8 cellular contexts compared by ENCODE assay signal in genomic region chr11:118353084-118353710, GRCh38. TPM values are rescaled to one million over a fixed set of nuclear protein-coding genes. Genes with fewer than 3 reads are reported as not detected.
DNase-seq lines count a peak whose midpoint lies in the region; ATAC-seq lines count a peak whose summit lies in the region.

No MANE protein-coding gene starts in this region.

- H3K27ac Mint-ChIP-seq in activated CD8-positive, alpha-beta memory T cell treated with anti-CD3 and anti-CD28 coated beads, Interleukin-2, amount 10 ng/mL, durations not matched to agents 7 days and 5 days: peak overlapping the region; percentile 66

- ATAC-seq in activated CD8-positive, alpha-beta memory T cell treated with anti-CD3 and anti-CD28 coated beads, Interleukin-2, amount 10 ng/mL, durations not matched to agents 7 days and 5 days: peak; percentile 20

- CTCF ChIA-PET in activated CD8-positive, alpha-beta memory T cell treated with anti-CD3 and anti-CD28 coated beads, Interleukin-2, amount 10 ng/mL, durations not matched to agents 7 days and 5 days (lab: Charles Lee): interaction anchor here (0.7 to 5.0 kb wide), 12 partner anchors 11 to 155 kb away, joined by 3 to 23 read pairs (median 5); partner anchors contain the start of genes CD3D and JAML

- H3K4me3 Mint-ChIP-seq in activated CD8-positive, alpha-beta memory T cell treated with anti-CD3 and anti-CD28 coated beads, Interleukin-2, amount 10 ng/mL, durations not matched to agents 7 days and 5 days: no peak overlapping the region

- no peaks in the 10 kb centered on the region for H3K9me3 Mint-ChIP-seq in activated CD8-positive, alpha-beta memory T cell treated with anti-CD3 and anti-CD28 coated beads, Interleukin-2, amount 10 ng/mL, durations not matched to agents 7 days and 5 days (ENCODE audit: low read depth)

- H3K36me3 Mint-ChIP-seq in activated CD8-positive, alpha-beta memory T cell treated with anti-CD3 and anti-CD28 coated beads, Interleukin-2, amount 10 ng/mL, durations not matched to agents 7 days and 5 days: peaks cover 41% of the 10 kb centered on the region

- no peak for DNase-seq in activated CD8-positive, alpha-beta memory T cell treated with anti-CD3 and anti-CD28 coated beads, Interleukin-2, amount 10 ng/mL, durations not matched to agents 7 days and 5 days
- no peak for DNase-seq in activated CD8-positive, alpha-beta memory T cell treated with anti-CD3 and anti-CD28 coated beads, Interleukin-2, amount 50 U/mL, for 4 hours
- DNase-seq in NCI-H69 (lab: John Stamatoyannopoulos, UW): peak; percentile 23
- peak; percentile 49 for DNase-seq in dedifferentiated amniotic fluid mesenchymal stem cell (ENCODE audit: extremely low spot score)
- peak; percentile 14 for DNase-seq in renal cortical epithelial cell (ENCODE audit: low read depth)
- DNase-seq in SIG-M5 treated with dmso at 0.1 percent for 504 hours (lab: John Stamatoyannopoulos, UW; ENCODE audit: unreplicated experiment): no peak
- no peak for DNase-seq in NCI-H510A (lab: John Stamatoyannopoulos, UW)
- no peak for DNase-seq in putamen (ENCODE audit: low spot score)

- no peaks in the 10 kb centered on the region for H3K27me3 Mint-ChIP-seq in activated CD8-positive, alpha-beta memory T cell treated with anti-CD3 and anti-CD28 coated beads, Interleukin-2, amount 10 ng/mL, durations not matched to agents 7 days and 5 days

- peaks cover 30% of the 10 kb centered on the region for H3K4me1 Mint-ChIP-seq in activated CD8-positive, alpha-beta memory T cell treated with anti-CD3 and anti-CD28 coated beads, Interleukin-2, amount 10 ng/mL, durations not matched to agents 7 days and 5 days

RNA-seq across cellular contexts. Expression of gene UBE4A, which starts 6.2 kb away (rescaled TPM):
- 10 to 100 TPM; 43.4 to 47.8 TPM for total RNA-seq in activated CD8-positive, alpha-beta memory T cell treated with anti-CD3 and anti-CD28 coated beads, Interleukin-2, amount 10 ng/mL, durations not matched to agents 7 days and 5 days
- total RNA-seq in renal cortical epithelial cell: 34.0 and 42.2 TPM in 2 replicates

RNA-seq across cellular contexts. Expression of gene CD3G, which starts 9.1 kb away (rescaled TPM):
- 100 to 1,000 TPM; 192 to 218 TPM for total RNA-seq in activated CD8-positive, alpha-beta memory T cell treated with anti-CD3 and anti-CD28 coated beads, Interleukin-2, amount 10 ng/mL, durations not matched to agents 7 days and 5 days
- total RNA-seq in renal cortical epithelial cell: not detected in 2 replicates

RNA-seq across cellular contexts. Expression of gene CD3D, which starts 10.7 kb away (rescaled TPM):
- total RNA-seq in activated CD8-positive, alpha-beta memory T cell treated with anti-CD3 and anti-CD28 coated beads, Interleukin-2, amount 10 ng/mL, durations not matched to agents 7 days and 5 days: 100 to 1,000 TPM; 428 to 526 TPM
- not detected in 2 replicates for total RNA-seq in renal cortical epithelial cell

RNA-seq across cellular contexts. Expression of gene ATP5MG, which starts 48.2 kb away (rescaled TPM):
- 100 to 1,000 TPM; 278 to 295 TPM for total RNA-seq in activated CD8-positive, alpha-beta memory T cell treated with anti-CD3 and anti-CD28 coated beads, Interleukin-2, amount 10 ng/mL, durations not matched to agents 7 days and 5 days
- total RNA-seq in renal cortical epithelial cell: 43.4 and 56.4 TPM in 2 replicates

RNA-seq across cellular contexts. Expression of gene CD3E, which starts 48.7 kb away (rescaled TPM):
- 100 to 1,000 TPM; 526 to 535 TPM for total RNA-seq in activated CD8-positive, alpha-beta memory T cell treated with anti-CD3 and anti-CD28 coated beads, Interleukin-2, amount 10 ng/mL, durations not matched to agents 7 days and 5 days
- not detected in 2 replicates for total RNA-seq in renal cortical epithelial cell

Comparison
In these comparisons a context has a peak if more than half of its experiments do, and no peak if none do; other contexts are left out.
1. DNase-seq: peak in NCI-H69 (single experiment), dedifferentiated amniotic fluid mesenchymal stem cell (single experiment) and renal cortical epithelial cell (single experiment); none in activated CD8-positive, alpha-beta memory T cell treated with anti-CD3 and anti-CD28 coated beads, Interleukin-2, amount 10 ng/mL, durations not matched to agents 7 days and 5 days (single experiment), activated CD8-positive, alpha-beta memory T cell treated with anti-CD3 and anti-CD28 coated beads, Interleukin-2, amount 50 U/mL, for 4 hours (single experiment), SIG-M5 treated with dmso at 0.1 percent for 504 hours (single experiment), NCI-H510A (single experiment) and putamen (single experiment).
2. RNA of gene CD3G, which starts 9.1 kb away (total RNA-seq): 192 to 218 TPM in activated CD8-positive, alpha-beta memory T cell treated with anti-CD3 and anti-CD28 coated beads, Interleukin-2, amount 10 ng/mL, durations not matched to agents 7 days and 5 days; not detected in renal cortical epithelial cell; every median in the first group is over 100 times any median in the second.
3. RNA of gene CD3D, which starts 10.7 kb away (total RNA-seq): 428 to 526 TPM in activated CD8-positive, alpha-beta memory T cell treated with anti-CD3 and anti-CD28 coated beads, Interleukin-2, amount 10 ng/mL, durations not matched to agents 7 days and 5 days; not detected in renal cortical epithelial cell; every median in the first group is over 100 times any median in the second.